In the genomic region with DNA sequence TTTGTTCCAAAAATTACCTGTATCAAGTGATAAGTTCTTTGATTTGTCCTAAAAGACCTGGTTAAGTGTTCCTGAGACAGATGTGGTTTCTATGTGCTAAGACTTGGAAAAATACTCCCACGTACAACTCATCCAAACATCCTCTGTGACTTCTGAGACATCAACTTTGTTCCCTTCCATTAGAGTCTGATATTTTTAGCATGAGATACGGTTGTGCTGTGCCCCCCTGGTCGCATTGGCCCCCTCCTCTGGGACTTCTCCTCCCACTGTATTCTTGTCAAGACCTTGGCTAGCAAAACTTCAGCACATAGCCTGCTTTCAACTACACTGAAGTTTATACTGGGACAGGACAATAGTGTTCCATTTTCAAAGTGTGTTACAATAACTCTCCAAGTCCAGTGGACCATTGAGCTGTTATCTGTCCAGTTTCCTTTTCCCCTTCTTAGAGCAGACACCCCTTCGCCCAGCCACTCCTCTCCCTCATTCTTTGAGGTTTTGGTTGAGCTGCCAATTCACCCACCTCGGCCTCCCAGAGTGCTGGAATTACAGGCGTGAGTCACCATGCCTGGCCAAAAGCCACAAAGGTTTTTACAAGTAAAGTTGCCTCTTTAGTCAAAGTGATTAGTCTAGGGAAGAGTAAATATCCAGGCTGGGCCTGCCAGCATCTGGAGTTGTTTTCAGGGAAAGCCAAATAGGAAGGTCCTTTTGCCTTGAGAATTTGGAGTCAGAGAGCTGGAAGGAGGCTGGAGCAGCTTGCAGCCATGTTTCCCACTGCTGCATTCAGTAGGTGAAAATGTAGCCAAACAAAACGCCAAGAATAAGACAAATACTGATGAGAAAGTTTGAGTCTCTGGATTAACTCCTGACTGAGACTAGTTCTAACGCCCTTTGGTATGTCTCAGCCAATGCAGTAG, we compare ENCODE assay signal across 2 cellular contexts.
TF ChIP-seq lines count a peak whose summit lies in the region.

No MANE protein-coding gene starts in this region.

TF ChIP-seq in HepG2, 621 proteins besides CTCF, POLR2A, EP300 and RAD21 (continues in another document):
- TF ChIP-seq TEAD3 (CRISPR knock-in tag; optimal IDR thresholded peaks at IDR 0.05; ENCODE audit: borderline replicate concordance) (no peak), ZFP1 (CRISPR knock-in tag; IDR thresholded peaks at IDR 0.05) (no peak), ZNF776 (CRISPR knock-in tag; IDR thresholded peaks at IDR 0.05) (no peak), CCDC6 (CRISPR knock-in tag; IDR thresholded peaks at IDR 0.05) (no peak), SOX13 (IDR thresholded peaks at IDR 0.05) (no peak), SOX13 (CRISPR knock-in tag; conservative IDR thresholded peaks at IDR 0.05 in 1 of 2, IDR thresholded peaks at IDR 0.05 in 1 of 2) (peak in 1 of 2 experiments; percentile 17; a peak in 1 of 4 replicates), MEIS1 (CRISPR knock-in tag; IDR thresholded peaks at IDR 0.05; ENCODE audit: borderline replicate concordance) (no peak), SMARCC2 (IDR thresholded peaks at IDR 0.05) (no peak), ZNF274 (CRISPR knock-in tag; IDR thresholded peaks at IDR 0.05) (no peak), FOXA3 (CRISPR knock-in tag; IDR thresholded peaks at IDR 0.05) (no peak), SMYD3 (CRISPR knock-in tag; IDR thresholded peaks at IDR 0.05) (no peak), FOSL2 (CRISPR knock-in tag; IDR thresholded peaks at IDR 0.05) (peak; percentile 92), ZNF607 (CRISPR knock-in tag; IDR thresholded peaks at IDR 0.05; ENCODE audit: borderline replicate concordance) (no peak), ZNF224 (CRISPR knock-in tag; IDR thresholded peaks at IDR 0.05) (no peak), THAP11 (CRISPR knock-in tag; IDR thresholded peaks at IDR 0.05) (no peak), ZNF549 (CRISPR knock-in tag; IDR thresholded peaks at IDR 0.05) (no peak), KAT7 (CRISPR knock-in tag; IDR thresholded peaks at IDR 0.05; ENCODE audit: borderline replicate concordance) (no peak), HOXA7 (CRISPR knock-in tag; IDR thresholded peaks at IDR 0.05) (no peak)
- TF ChIP-seq, protein P1, sequence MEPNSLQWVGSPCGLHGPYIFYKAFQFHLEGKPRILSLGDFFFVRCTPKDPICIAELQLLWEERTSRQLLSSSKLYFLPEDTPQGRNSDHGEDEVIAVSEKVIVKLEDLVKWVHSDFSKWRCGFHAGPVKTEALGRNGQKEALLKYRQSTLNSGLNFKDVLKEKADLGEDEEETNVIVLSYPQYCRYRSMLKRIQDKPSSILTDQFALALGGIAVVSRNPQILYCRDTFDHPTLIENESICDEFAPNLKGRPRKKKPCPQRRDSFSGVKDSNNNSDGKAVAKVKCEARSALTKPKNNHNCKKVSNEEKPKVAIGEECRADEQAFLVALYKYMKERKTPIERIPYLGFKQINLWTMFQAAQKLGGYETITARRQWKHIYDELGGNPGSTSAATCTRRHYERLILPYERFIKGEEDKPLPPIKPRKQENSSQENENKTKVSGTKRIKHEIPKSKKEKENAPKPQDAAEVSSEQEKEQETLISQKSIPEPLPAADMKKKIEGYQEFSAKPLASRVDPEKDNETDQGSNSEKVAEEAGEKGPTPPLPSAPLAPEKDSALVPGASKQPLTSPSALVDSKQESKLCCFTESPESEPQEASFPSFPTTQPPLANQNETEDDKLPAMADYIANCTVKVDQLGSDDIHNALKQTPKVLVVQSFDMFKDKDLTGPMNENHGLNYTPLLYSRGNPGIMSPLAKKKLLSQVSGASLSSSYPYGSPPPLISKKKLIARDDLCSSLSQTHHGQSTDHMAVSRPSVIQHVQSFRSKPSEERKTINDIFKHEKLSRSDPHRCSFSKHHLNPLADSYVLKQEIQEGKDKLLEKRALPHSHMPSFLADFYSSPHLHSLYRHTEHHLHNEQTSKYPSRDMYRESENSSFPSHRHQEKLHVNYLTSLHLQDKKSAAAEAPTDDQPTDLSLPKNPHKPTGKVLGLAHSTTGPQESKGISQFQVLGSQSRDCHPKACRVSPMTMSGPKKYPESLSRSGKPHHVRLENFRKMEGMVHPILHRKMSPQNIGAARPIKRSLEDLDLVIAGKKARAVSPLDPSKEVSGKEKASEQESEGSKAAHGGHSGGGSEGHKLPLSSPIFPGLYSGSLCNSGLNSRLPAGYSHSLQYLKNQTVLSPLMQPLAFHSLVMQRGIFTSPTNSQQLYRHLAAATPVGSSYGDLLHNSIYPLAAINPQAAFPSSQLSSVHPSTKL (CRISPR knock-in tag; IDR thresholded peaks at IDR 0.05): peak; percentile 31; the same call in 1 of the 2 replicates
- TF ChIP-seq, protein P2, sequence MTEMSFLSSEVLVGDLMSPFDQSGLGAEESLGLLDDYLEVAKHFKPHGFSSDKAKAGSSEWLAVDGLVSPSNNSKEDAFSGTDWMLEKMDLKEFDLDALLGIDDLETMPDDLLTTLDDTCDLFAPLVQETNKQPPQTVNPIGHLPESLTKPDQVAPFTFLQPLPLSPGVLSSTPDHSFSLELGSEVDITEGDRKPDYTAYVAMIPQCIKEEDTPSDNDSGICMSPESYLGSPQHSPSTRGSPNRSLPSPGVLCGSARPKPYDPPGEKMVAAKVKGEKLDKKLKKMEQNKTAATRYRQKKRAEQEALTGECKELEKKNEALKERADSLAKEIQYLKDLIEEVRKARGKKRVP (CRISPR knock-in tag; IDR thresholded peaks at IDR 0.05): no peak
- TF ChIP-seq, protein P3, sequence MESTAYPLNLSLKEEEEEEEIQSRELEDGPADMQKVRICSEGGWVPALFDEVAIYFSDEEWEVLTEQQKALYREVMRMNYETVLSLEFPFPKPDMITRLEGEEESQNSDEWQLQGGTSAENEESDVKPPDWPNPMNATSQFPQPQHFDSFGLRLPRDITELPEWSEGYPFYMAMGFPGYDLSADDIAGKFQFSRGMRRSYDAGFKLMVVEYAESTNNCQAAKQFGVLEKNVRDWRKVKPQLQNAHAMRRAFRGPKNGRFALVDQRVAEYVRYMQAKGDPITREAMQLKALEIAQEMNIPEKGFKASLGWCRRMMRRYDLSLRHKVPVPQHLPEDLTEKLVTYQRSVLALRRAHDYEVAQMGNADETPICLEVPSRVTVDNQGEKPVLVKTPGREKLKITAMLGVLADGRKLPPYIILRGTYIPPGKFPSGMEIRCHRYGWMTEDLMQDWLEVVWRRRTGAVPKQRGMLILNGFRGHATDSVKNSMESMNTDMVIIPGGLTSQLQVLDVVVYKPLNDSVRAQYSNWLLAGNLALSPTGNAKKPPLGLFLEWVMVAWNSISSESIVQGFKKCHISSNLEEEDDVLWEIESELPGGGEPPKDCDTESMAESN (CRISPR knock-in tag; conservative IDR thresholded peaks at IDR 0.05): no peak
- TF ChIP-seq, protein P4, sequence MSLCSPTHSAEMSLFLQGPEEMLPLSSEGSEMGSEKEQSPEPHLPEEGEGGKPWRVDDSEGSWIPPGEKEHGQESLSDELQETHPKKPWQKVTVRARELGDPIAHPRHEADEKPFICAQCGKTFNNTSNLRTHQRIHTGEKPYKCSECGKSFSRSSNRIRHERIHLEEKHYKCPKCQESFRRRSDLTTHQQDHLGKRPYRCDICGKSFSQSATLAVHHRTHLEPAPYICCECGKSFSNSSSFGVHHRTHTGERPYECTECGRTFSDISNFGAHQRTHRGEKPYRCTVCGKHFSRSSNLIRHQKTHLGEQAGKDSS (CRISPR knock-in tag; IDR thresholded peaks at IDR 0.05; ENCODE audit: borderline replicate concordance, low read depth): no peak

TF ChIP-seq in GM23338, 12 proteins besides CTCF, POLR2A, EP300 and RAD21:
- TF ChIP-seq, protein P5, sequence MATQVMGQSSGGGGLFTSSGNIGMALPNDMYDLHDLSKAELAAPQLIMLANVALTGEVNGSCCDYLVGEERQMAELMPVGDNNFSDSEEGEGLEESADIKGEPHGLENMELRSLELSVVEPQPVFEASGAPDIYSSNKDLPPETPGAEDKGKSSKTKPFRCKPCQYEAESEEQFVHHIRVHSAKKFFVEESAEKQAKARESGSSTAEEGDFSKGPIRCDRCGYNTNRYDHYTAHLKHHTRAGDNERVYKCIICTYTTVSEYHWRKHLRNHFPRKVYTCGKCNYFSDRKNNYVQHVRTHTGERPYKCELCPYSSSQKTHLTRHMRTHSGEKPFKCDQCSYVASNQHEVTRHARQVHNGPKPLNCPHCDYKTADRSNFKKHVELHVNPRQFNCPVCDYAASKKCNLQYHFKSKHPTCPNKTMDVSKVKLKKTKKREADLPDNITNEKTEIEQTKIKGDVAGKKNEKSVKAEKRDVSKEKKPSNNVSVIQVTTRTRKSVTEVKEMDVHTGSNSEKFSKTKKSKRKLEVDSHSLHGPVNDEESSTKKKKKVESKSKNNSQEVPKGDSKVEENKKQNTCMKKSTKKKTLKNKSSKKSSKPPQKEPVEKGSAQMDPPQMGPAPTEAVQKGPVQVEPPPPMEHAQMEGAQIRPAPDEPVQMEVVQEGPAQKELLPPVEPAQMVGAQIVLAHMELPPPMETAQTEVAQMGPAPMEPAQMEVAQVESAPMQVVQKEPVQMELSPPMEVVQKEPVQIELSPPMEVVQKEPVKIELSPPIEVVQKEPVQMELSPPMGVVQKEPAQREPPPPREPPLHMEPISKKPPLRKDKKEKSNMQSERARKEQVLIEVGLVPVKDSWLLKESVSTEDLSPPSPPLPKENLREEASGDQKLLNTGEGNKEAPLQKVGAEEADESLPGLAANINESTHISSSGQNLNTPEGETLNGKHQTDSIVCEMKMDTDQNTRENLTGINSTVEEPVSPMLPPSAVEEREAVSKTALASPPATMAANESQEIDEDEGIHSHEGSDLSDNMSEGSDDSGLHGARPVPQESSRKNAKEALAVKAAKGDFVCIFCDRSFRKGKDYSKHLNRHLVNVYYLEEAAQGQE (IDR thresholded peaks at IDR 0.05; ENCODE audit: unreplicated experiment): no peak
- TF ChIP-seq STAT1 (IDR thresholded peaks at IDR 0.05; ENCODE audit: unreplicated experiment) (no peak), CREB1 (CRISPR knock-in tag; IDR thresholded peaks at IDR 0.05; ENCODE audit: low read depth) (no peak), EZH2phosphoT487 (IDR thresholded peaks at IDR 0.05; ENCODE audit: unreplicated experiment) (no peak), JUNB (IDR thresholded peaks at IDR 0.05; ENCODE audit: unreplicated experiment) (no peak), NANOG (IDR thresholded peaks at IDR 0.05; ENCODE audit: borderline replicate concordance) (no peak), ZNF114 (CRISPR knock-in tag; IDR thresholded peaks at IDR 0.05) (no peak), EZH2 (IDR thresholded peaks at IDR 0.05; ENCODE audit: low read depth, unreplicated experiment) (no peak)
- TF ChIP-seq, protein P6, sequence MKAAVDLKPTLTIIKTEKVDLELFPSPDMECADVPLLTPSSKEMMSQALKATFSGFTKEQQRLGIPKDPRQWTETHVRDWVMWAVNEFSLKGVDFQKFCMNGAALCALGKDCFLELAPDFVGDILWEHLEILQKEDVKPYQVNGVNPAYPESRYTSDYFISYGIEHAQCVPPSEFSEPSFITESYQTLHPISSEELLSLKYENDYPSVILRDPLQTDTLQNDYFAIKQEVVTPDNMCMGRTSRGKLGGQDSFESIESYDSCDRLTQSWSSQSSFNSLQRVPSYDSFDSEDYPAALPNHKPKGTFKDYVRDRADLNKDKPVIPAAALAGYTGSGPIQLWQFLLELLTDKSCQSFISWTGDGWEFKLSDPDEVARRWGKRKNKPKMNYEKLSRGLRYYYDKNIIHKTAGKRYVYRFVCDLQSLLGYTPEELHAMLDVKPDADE (IDR thresholded peaks at IDR 0.05): no peak
- TF ChIP-seq, protein P7, sequence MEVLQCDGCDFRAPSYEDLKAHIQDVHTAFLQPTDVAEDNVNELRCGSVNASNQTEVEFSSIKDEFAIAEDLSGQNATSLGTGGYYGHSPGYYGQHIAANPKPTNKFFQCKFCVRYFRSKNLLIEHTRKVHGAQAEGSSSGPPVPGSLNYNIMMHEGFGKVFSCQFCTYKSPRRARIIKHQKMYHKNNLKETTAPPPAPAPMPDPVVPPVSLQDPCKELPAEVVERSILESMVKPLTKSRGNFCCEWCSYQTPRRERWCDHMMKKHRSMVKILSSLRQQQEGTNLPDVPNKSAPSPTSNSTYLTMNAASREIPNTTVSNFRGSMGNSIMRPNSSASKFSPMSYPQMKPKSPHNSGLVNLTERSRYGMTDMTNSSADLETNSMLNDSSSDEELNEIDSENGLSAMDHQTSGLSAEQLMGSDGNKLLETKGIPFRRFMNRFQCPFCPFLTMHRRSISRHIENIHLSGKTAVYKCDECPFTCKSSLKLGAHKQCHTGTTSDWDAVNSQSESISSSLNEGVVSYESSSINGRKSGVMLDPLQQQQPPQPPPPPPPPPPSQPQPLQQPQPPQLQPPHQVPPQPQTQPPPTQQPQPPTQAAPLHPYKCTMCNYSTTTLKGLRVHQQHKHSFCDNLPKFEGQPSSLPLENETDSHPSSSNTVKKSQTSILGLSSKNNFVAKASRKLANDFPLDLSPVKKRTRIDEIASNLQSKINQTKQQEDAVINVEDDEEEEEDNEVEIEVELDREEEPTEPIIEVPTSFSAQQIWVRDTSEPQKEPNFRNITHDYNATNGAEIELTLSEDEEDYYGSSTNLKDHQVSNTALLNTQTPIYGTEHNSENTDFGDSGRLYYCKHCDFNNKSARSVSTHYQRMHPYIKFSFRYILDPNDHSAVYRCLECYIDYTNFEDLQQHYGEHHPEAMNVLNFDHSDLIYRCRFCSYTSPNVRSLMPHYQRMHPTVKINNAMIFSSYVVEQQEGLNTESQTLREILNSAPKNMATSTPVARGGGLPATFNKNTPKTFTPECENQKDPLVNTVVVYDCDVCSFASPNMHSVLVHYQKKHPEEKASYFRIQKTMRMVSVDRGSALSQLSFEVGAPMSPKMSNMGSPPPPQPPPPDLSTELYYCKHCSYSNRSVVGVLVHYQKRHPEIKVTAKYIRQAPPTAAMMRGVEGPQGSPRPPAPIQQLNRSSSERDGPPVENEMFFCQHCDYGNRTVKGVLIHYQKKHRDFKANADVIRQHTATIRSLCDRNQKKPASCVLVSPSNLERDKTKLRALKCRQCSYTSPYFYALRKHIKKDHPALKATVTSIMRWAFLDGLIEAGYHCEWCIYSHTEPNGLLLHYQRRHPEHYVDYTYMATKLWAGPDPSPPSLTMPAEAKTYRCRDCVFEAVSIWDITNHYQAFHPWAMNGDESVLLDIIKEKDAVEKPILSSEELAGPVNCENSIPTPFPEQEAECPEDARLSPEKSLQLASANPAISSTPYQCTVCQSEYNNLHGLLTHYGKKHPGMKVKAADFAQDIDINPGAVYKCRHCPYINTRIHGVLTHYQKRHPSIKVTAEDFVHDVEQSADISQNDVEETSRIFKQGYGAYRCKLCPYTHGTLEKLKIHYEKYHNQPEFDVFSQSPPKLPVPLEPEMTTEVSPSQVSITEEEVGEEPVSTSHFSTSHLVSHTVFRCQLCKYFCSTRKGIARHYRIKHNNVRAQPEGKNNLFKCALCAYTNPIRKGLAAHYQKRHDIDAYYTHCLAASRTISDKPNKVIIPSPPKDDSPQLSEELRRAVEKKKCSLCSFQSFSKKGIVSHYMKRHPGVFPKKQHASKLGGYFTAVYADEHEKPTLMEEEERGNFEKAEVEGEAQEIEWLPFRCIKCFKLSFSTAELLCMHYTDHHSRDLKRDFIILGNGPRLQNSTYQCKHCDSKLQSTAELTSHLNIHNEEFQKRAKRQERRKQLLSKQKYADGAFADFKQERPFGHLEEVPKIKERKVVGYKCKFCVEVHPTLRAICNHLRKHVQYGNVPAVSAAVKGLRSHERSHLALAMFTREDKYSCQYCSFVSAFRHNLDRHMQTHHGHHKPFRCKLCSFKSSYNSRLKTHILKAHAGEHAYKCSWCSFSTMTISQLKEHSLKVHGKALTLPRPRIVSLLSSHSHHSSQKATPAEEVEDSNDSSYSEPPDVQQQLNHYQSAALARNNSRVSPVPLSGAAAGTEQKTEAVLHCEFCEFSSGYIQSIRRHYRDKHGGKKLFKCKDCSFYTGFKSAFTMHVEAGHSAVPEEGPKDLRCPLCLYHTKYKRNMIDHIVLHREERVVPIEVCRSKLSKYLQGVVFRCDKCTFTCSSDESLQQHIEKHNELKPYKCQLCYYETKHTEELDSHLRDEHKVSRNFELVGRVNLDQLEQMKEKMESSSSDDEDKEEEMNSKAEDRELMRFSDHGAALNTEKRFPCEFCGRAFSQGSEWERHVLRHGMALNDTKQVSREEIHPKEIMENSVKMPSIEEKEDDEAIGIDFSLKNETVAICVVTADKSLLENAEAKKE (CRISPR knock-in tag; IDR thresholded peaks at IDR 0.05): no peak
